Comparison of ENCODE assay signal across 19 cellular contexts in genomic region chr9:4839470-4839912, GRCh38. TPM values are rescaled to one million over a fixed set of nuclear protein-coding genes. Genes with fewer than 3 reads are reported as not detected.
DNase-seq lines count a peak whose midpoint lies in the region; ATAC-seq and TF ChIP-seq lines count a peak whose summit lies in the region.
"Had no signal": no experiment of that assay in that cellular context is flagged by ENCODE, and none has a peak within 500 bp of the region (broad histone marks: within the 10 kb centered on the region; RNA-seq: fewer than 3 reads in every experiment).

No MANE protein-coding gene starts in this region.

- no peaks in the 10 kb centered on the region for H3K27me3 Mint-ChIP-seq in activated CD8-positive, alpha-beta T cell treated with anti-CD3 and anti-CD28 coated beads for 36 hours
- H3K27me3 Mint-ChIP-seq in activated CD8-positive, alpha-beta T cell treated with anti-CD3 and anti-CD28 coated beads, Interleukin-2, amount 10 ng/mL, durations not matched to agents 7 days and 5 days (ENCODE audit: low read depth), result no peaks in the 10 kb centered on the region
- H3K27me3 Mint-ChIP-seq in activated naive CD8-positive, alpha-beta T cell treated with anti-CD3 and anti-CD28 coated beads, Interleukin-2, amount 50 U/mL, for 24 hours, result no peaks in the 10 kb centered on the region
- H3K27me3 Mint-ChIP-seq in stimulated activated naive B cell treated with anti-CD40 and anti-IgM and Interleukin-4, amounts not matched to agents 10 μg/mL and 1 μg/mL and 100 μg/mL, for 72 hours, result no peaks in the 10 kb centered on the region
- H3K27me3 Mint-ChIP-seq: activated CD4-positive, alpha-beta T cell treated with anti-CD3 and anti-CD28 coated beads, Interleukin-2, amount 10 ng/mL, durations not matched to agents 7 days and 5 days had no signal

- peak overlapping the region; percentile 32 for H3K27ac Mint-ChIP-seq in activated CD8-positive, alpha-beta T cell treated with anti-CD3 and anti-CD28 coated beads for 36 hours
- no peak overlapping the region for H3K27ac Mint-ChIP-seq in activated CD8-positive, alpha-beta T cell treated with anti-CD3 and anti-CD28 coated beads, Interleukin-2, amount 10 ng/mL, durations not matched to agents 7 days and 5 days
- H3K27ac Mint-ChIP-seq in activated naive CD8-positive, alpha-beta T cell treated with anti-CD3 and anti-CD28 coated beads, Interleukin-2, amount 50 U/mL, for 24 hours, result peak overlapping the region; percentile 21
- peak overlapping the region; percentile 10 for H3K27ac Mint-ChIP-seq in stimulated activated naive B cell treated with anti-CD40 and anti-IgM and Interleukin-4, amounts not matched to agents 10 μg/mL and 1 μg/mL and 100 μg/mL, for 72 hours
- H3K27ac Mint-ChIP-seq: activated CD4-positive, alpha-beta T cell treated with anti-CD3 and anti-CD28 coated beads, Interleukin-2, amount 10 ng/mL, durations not matched to agents 7 days and 5 days had no signal

- no peak for DNase-seq in activated CD8-positive, alpha-beta T cell treated with anti-CD3 and anti-CD28 coated beads for 36 hours
- DNase-seq in activated CD8-positive, alpha-beta T cell treated with anti-CD3 and anti-CD28 coated beads, Interleukin-2, amount 10 ng/mL, durations not matched to agents 7 days and 5 days, result no peak
- no peak for DNase-seq in activated naive CD8-positive, alpha-beta T cell treated with anti-CD3 and anti-CD28 coated beads, Interleukin-2, amount 50 U/mL, for 24 hours
- no peak for DNase-seq in left lung
- DNase-seq in stimulated activated naive B cell treated with anti-CD40 and anti-IgM and Interleukin-4, amounts not matched to agents 10 μg/mL and 1 μg/mL and 100 μg/mL, for 72 hours, result no peak
- DNase-seq in stimulated activated naive CD4-positive, alpha-beta T cell (lab: John Stamatoyannopoulos, UW), result no peak
- DNase-seq in NCI-H345 (lab: John Stamatoyannopoulos, UW), result no peak
- DNase-seq: activated CD4-positive, alpha-beta T cell treated with anti-CD3 and anti-CD28 coated beads, Interleukin-2, amount 10 ng/mL, durations not matched to agents 7 days and 5 days; C1 segment of cervical spinal cord; erythroblast; H7; left ventricle myocardium superior; NCI-H1417 treated with DMSO at 0.1 percent for 48 hours; NCI-H2171; NCI-H526 treated with DMSO at 0.1 percent for 48 hours; occipital lobe; right cardiac atrium; uterus had no signal

- CTCF ChIA-PET in activated CD8-positive, alpha-beta T cell treated with anti-CD3 and anti-CD28 coated beads for 36 hours (lab: Charles Lee), result interaction anchor here (0.8 kb wide), 1 partner anchor 80 kb away, joined by 3 read pairs; no protein-coding TSS in a partner anchor
- CTCF ChIA-PET in activated CD8-positive, alpha-beta T cell treated with anti-CD3 and anti-CD28 coated beads, Interleukin-2, amount 10 ng/mL, durations not matched to agents 7 days and 5 days (lab: Charles Lee), result interaction anchor here (1.2 to 1.5 kb wide), 3 partner anchors 13 to 143 kb away, joined by 3 to 4 read pairs (median 3); no protein-coding TSS in a partner anchor

- no peaks in the 10 kb centered on the region for H3K27me3 ChIP-seq in left lung
- H3K27me3 ChIP-seq: uterus had no signal

- H3K4me1 ChIP-seq in left lung, result peaks cover 0 to 16% of the 10 kb centered on the region in 2 donors
- H3K4me1 ChIP-seq: uterus had no signal

- no peaks in the 10 kb centered on the region for H3K9me3 ChIP-seq in left lung
- H3K9me3 ChIP-seq: uterus had no signal

- H3K4me3 ChIP-seq in left lung, result no peak overlapping the region
- H3K4me3 ChIP-seq: uterus had no signal

- H3K27ac ChIP-seq in left lung, result peak overlapping the region in 1 of 2 donors; percentile 7
- H3K27ac ChIP-seq: uterus had no signal

- H3K36me3 ChIP-seq in left lung, result peaks cover 0 to 22% of the 10 kb centered on the region in 2 donors
- H3K36me3 ChIP-seq: uterus had no signal

- H3K9me3 Mint-ChIP-seq in activated CD8-positive, alpha-beta T cell treated with anti-CD3 and anti-CD28 coated beads for 36 hours, result no peaks in the 10 kb centered on the region
- no peaks in the 10 kb centered on the region for H3K9me3 Mint-ChIP-seq in activated CD8-positive, alpha-beta T cell treated with anti-CD3 and anti-CD28 coated beads, Interleukin-2, amount 10 ng/mL, durations not matched to agents 7 days and 5 days (ENCODE audit: insufficient read depth)
- H3K9me3 Mint-ChIP-seq in activated naive CD8-positive, alpha-beta T cell treated with anti-CD3 and anti-CD28 coated beads, Interleukin-2, amount 50 U/mL, for 24 hours, result no peaks in the 10 kb centered on the region
- no peaks in the 10 kb centered on the region for H3K9me3 Mint-ChIP-seq in stimulated activated naive B cell treated with anti-CD40 and anti-IgM and Interleukin-4, amounts not matched to agents 10 μg/mL and 1 μg/mL and 100 μg/mL, for 72 hours
- H3K9me3 Mint-ChIP-seq: activated CD4-positive, alpha-beta T cell treated with anti-CD3 and anti-CD28 coated beads, Interleukin-2, amount 10 ng/mL, durations not matched to agents 7 days and 5 days had no signal

- H3K4me3 Mint-ChIP-seq in activated CD8-positive, alpha-beta T cell treated with anti-CD3 and anti-CD28 coated beads for 36 hours, result no peak overlapping the region
- no peak overlapping the region for H3K4me3 Mint-ChIP-seq in activated CD8-positive, alpha-beta T cell treated with anti-CD3 and anti-CD28 coated beads, Interleukin-2, amount 10 ng/mL, durations not matched to agents 7 days and 5 days
- no peak overlapping the region for H3K4me3 Mint-ChIP-seq in activated naive CD8-positive, alpha-beta T cell treated with anti-CD3 and anti-CD28 coated beads, Interleukin-2, amount 50 U/mL, for 24 hours
- no peak overlapping the region for H3K4me3 Mint-ChIP-seq in stimulated activated naive B cell treated with anti-CD40 and anti-IgM and Interleukin-4, amounts not matched to agents 10 μg/mL and 1 μg/mL and 100 μg/mL, for 72 hours
- H3K4me3 Mint-ChIP-seq: activated CD4-positive, alpha-beta T cell treated with anti-CD3 and anti-CD28 coated beads, Interleukin-2, amount 10 ng/mL, durations not matched to agents 7 days and 5 days had no signal

- H3K36me3 Mint-ChIP-seq in activated CD8-positive, alpha-beta T cell treated with anti-CD3 and anti-CD28 coated beads for 36 hours (ENCODE audit: low read depth), result peaks cover 61% of the 10 kb centered on the region
- peaks cover 38% of the 10 kb centered on the region for H3K36me3 Mint-ChIP-seq in activated CD8-positive, alpha-beta T cell treated with anti-CD3 and anti-CD28 coated beads, Interleukin-2, amount 10 ng/mL, durations not matched to agents 7 days and 5 days (ENCODE audit: low read depth)
- H3K36me3 Mint-ChIP-seq in activated naive CD8-positive, alpha-beta T cell treated with anti-CD3 and anti-CD28 coated beads, Interleukin-2, amount 50 U/mL, for 24 hours (ENCODE audit: low read depth), result peaks cover 59% of the 10 kb centered on the region
- H3K36me3 Mint-ChIP-seq in stimulated activated naive B cell treated with anti-CD40 and anti-IgM and Interleukin-4, amounts not matched to agents 10 μg/mL and 1 μg/mL and 100 μg/mL, for 72 hours, result peaks cover 46 to 58% of the 10 kb centered on the region in 2 donors

- no peak for ATAC-seq in activated CD8-positive, alpha-beta T cell treated with anti-CD3 and anti-CD28 coated beads for 36 hours
- ATAC-seq in activated CD8-positive, alpha-beta T cell treated with anti-CD3 and anti-CD28 coated beads, Interleukin-2, amount 10 ng/mL, durations not matched to agents 7 days and 5 days, result no peak
- no peak for ATAC-seq in activated naive CD8-positive, alpha-beta T cell treated with anti-CD3 and anti-CD28 coated beads, Interleukin-2, amount 50 U/mL, for 24 hours
- peak; percentile 61 for ATAC-seq in left lung
- no peak for ATAC-seq in stimulated activated naive B cell treated with anti-CD40 and anti-IgM and Interleukin-4, amounts not matched to agents 10 μg/mL and 1 μg/mL and 100 μg/mL, for 72 hours (replicated peaks)
- no peak for ATAC-seq in GM19452 (IDR thresholded peaks at IDR 0.05; ENCODE audit: unreplicated experiment)
- ATAC-seq: left ventricle myocardium superior, right cardiac atrium had no signal

- POLR2A ChIA-PET in activated CD8-positive, alpha-beta T cell treated with anti-CD3 and anti-CD28 coated beads for 36 hours (lab: Charles Lee), result interaction anchor here (0.9 to 1.6 kb wide), 3 partner anchors 14 to 99 kb away, joined by 3 to 4 read pairs (median 3); partner anchors contain the start of gene AK3
- POLR2A ChIA-PET in activated CD8-positive, alpha-beta T cell treated with anti-CD3 and anti-CD28 coated beads, Interleukin-2, amount 10 ng/mL, durations not matched to agents 7 days and 5 days (lab: Charles Lee), result interaction anchor here (1.1 kb wide), 1 partner anchor 12 kb away, joined by 3 read pairs; no protein-coding TSS in a partner anchor

- intact Hi-C loops in activated CD8-positive, alpha-beta T cell treated with anti-CD3 and anti-CD28 coated beads for 36 hours (cut with micrococcal nuclease), result no loop called here
- intact Hi-C loops in left lung (cut with DNase I), result no loop called here

- TF ChIP-seq CTCF in activated CD8-positive, alpha-beta T cell treated with anti-CD3 and anti-CD28 coated beads for 36 hours (IDR thresholded peaks at IDR 0.05), result no peak
- no peak for TF ChIP-seq CTCF in left lung (IDR thresholded peaks at IDR 0.05)

- peaks cover 52% of the 10 kb centered on the region for H3K4me1 Mint-ChIP-seq in activated CD8-positive, alpha-beta T cell treated with anti-CD3 and anti-CD28 coated beads for 36 hours (ENCODE audit: low read depth)
- H3K4me1 Mint-ChIP-seq in activated CD8-positive, alpha-beta T cell treated with anti-CD3 and anti-CD28 coated beads, Interleukin-2, amount 10 ng/mL, durations not matched to agents 7 days and 5 days (ENCODE audit: low read depth), result peaks cover 5% of the 10 kb centered on the region
- H3K4me1 Mint-ChIP-seq in activated naive CD8-positive, alpha-beta T cell treated with anti-CD3 and anti-CD28 coated beads, Interleukin-2, amount 50 U/mL, for 24 hours, result peaks cover 53% of the 10 kb centered on the region
- H3K4me1 Mint-ChIP-seq in stimulated activated naive B cell treated with anti-CD40 and anti-IgM and Interleukin-4, amounts not matched to agents 10 μg/mL and 1 μg/mL and 100 μg/mL, for 72 hours, result peaks cover 37 to 54% of the 10 kb centered on the region in 2 donors

RNA-seq across cellular contexts. Expression of gene RCL1, which starts 46.7 kb away (rescaled TPM):
- total RNA-seq in activated CD8-positive, alpha-beta T cell treated with anti-CD3 and anti-CD28 coated beads for 36 hours, result 10 to 100 TPM; 24.5 to 28.6 TPM
- 10 to 100 TPM; 16.8 TPM for total RNA-seq in activated CD8-positive, alpha-beta T cell treated with anti-CD3 and anti-CD28 coated beads, Interleukin-2, amount 10 ng/mL, durations not matched to agents 7 days and 5 days
- total RNA-seq in left lung, result 10 to 100 TPM; 11.2 to 22.6 TPM
